35 cellular contexts compared by ENCODE assay signal in the genomic region with DNA sequence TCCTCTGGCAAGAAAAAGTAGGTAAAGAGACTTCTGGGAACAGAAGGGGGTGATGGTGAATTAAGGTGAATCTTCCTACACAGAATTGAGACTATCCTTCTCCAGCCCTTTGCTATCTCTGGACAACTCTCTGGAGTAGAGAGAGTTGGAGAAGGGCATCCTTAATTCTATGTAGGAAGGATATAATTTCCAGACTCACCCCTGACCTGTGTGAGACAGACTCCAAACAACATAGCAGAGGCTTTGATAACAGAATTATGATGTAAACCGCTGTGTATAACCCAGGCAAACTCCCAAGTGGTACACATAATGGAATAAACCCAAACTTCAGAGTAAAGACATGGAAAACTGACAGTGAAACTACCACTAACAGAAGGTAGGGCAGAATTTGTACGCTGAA.
"Had no signal": no experiment of that assay in that cellular context is flagged by ENCODE, and none has a peak within 500 bp of the region (broad histone marks: within the 10 kb centered on the region; RNA-seq: fewer than 3 reads in every experiment).

No MANE protein-coding gene starts in this region.

- H3K27me3 ChIP-seq: adrenal gland, ascending aorta, body of pancreas, brain microvascular endothelial cell, breast epithelium, cardiac muscle cell had no signal

- H3K9me3 ChIP-seq: adrenal gland, ascending aorta, body of pancreas, breast epithelium had no signal

- H3K4me3 ChIP-seq: adrenal gland, ascending aorta, body of pancreas, breast epithelium, cardiac muscle cell had no signal

- H3K27ac ChIP-seq: adrenal gland, ascending aorta, body of pancreas, brain microvascular endothelial cell, breast epithelium, cardiac muscle cell had no signal

- FAIRE-seq: astrocyte, bronchial epithelial cell had no signal

- H3K4me1 ChIP-seq: adrenal gland, ascending aorta, body of pancreas, breast epithelium had no signal

- DNase-seq: activated effector memory CD4-positive, alpha-beta T cell treated with anti-CD3 and anti-CD28 coated beads, Interleukin-2, amount 50 U/mL, for 16 hours; activated effector memory CD4-positive, alpha-beta T cell treated with Interleukin-2 at 50 U/mL for 16 hours; activated gamma-delta T cell; activated gamma-delta T cell treated with Interleukin-2 at 50 U/mL for 16 hours; activated naive CD4-positive, alpha-beta T cell; activated naive CD4-positive, alpha-beta T cell treated with anti-CD3 and anti-CD28 coated beads for 36 hours; activated naive CD4-positive, alpha-beta T cell treated with anti-CD3 and anti-CD28 coated beads, Interleukin-2, amount 10 ng/mL, durations not matched to agents 7 days and 5 days; activated naive CD4-positive, alpha-beta T cell treated with anti-CD3 and anti-CD28 coated beads, Interleukin-2, amount 50 U/mL, for 16 hours; activated naive CD4-positive, alpha-beta T cell treated with Interleukin-2 at 50 U/mL for 16 hours; activated naive CD8-positive, alpha-beta T cell treated with anti-CD3 and anti-CD28 coated beads for 36 hours; activated naive CD8-positive, alpha-beta T cell treated with anti-CD3 and anti-CD28 coated beads, Interleukin-2, amount 10 ng/mL, durations not matched to agents 7 days and 5 days; activated naive CD8-positive, alpha-beta T cell treated with anti-CD3 and anti-CD28 coated beads, Interleukin-2, amount 50 U/mL, for 24 hours; activated T-cell treated with anti-CD3 and anti-CD28 coated beads for 4 hours; activated T-cell treated with anti-CD3 and anti-CD28 coated beads, Interleukin-2, amount 50 U/mL, for 1 hour; activated T-cell treated with anti-CD3 and anti-CD28 coated beads, Interleukin-2, amount 50 U/mL, for 24 hours; activated T-cell treated with anti-CD3 and anti-CD28 coated beads, Interleukin-2, amount 50 U/mL, for 4 hours; activated T-cell treated with anti-CD3 and anti-CD28 coated beads, Interleukin-2, amount 50 U/mL, for 48 hours; activated T-cell treated with anti-CD3 and anti-CD28 coated beads, Interleukin-2, amount 50 U/mL, for 72 hours; adrenal gland; amniotic stem cell; amygdala; anterior cingulate cortex; aorta; body of pancreas; brain microvascular endothelial cell; caudate nucleus; central memory CD4-positive, alpha-beta T cell; cerebellar nuclear complex had no signal

- ATAC-seq: activated naive CD4-positive, alpha-beta T cell treated with anti-CD3 and anti-CD28 coated beads, Interleukin-2, amount 50 U/mL, for 72 hours; activated naive CD8-positive, alpha-beta T cell treated with anti-CD3 and anti-CD28 coated beads, Interleukin-2, amount 50 U/mL, for 24 hours; activated T-cell treated with anti-CD3 and anti-CD28 coated beads, Interleukin-2, amount 50 U/mL, for 4 hours; activated T-cell treated with anti-CD3 and anti-CD28 coated beads, Interleukin-2, amount 50 U/mL, for 72 hours; activated T-helper 17 cell treated with anti-CD3 and anti-CD28 coated beads, Interleukin-2, amount 50 U/mL, for 72 hours; body of pancreas had no signal

- H3K36me3 ChIP-seq: adrenal gland, ascending aorta, brain microvascular endothelial cell, breast epithelium, cardiac muscle cell had no signal
